In the genomic region with DNA sequence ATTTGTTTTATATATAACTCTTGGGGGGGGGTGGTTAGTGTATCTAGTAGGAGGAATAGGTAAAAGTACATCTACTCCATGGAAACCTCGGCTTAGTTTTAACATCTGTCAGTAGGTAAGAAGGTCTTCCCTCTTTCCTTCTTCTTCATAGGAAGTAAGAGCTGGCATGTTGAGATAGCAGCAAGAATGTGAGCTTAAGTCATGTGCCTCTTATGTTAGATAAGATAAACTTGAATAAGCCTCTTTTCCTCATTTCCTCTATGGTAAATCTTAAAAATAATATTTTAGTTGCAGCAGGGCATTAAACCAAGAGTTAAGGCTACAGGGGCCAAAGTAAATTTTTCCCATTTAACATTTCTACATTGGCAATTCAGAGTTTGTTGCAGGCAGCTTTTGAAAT, we compare ENCODE assay signal across 22 cellular contexts.
"Had no signal": no experiment of that assay in that cellular context is flagged by ENCODE, and none has a peak within 500 bp of the region (broad histone marks: within the 10 kb centered on the region; RNA-seq: fewer than 3 reads in every experiment).

No MANE protein-coding gene starts in this region.

- H3K4me3 ChIP-seq: SJCRH30, SK-N-MC had no signal

- H3K4me1 ChIP-seq: SJCRH30 had no signal

- ATAC-seq: Panc1, PC-3 had no signal

- DNase-seq: Karpas-422, KG1, MV-4-11, NCI-H1048, NCI-H1105, NCI-H1417, NCI-H1436 treated with DMSO at 0.1 percent for 48 hours, NCI-H1694, NCI-H187 treated with DMSO at 0.1 percent for 48 hours, NCI-H2029 treated with DMSO at 0.1 percent for 48 hours, NCI-H2171 treated with DMSO at 0.1 percent for 48 hours, NCI-H345, NCI-H446 treated with DMSO at 0.1 percent for 48 hours, NCI-H510A treated with DMSO at 0.1 percent for 48 hours, NCI-H526 treated with DMSO at 0.1 percent for 48 hours, NCI-H748 treated with DMSO at 0.1 percent for 48 hours, PC-3, SHP77 treated with DMSO at 0.1 percent for 48 hours, SJCRH30 had no signal

- H3K27ac ChIP-seq: RWPE1, SJCRH30, SK-N-MC had no signal

- H3K9me3 ChIP-seq: SJCRH30 had no signal

- H3K36me3 ChIP-seq: SJCRH30 had no signal

- H3K27me3 ChIP-seq: SJCRH30 had no signal
